In the genomic region with DNA sequence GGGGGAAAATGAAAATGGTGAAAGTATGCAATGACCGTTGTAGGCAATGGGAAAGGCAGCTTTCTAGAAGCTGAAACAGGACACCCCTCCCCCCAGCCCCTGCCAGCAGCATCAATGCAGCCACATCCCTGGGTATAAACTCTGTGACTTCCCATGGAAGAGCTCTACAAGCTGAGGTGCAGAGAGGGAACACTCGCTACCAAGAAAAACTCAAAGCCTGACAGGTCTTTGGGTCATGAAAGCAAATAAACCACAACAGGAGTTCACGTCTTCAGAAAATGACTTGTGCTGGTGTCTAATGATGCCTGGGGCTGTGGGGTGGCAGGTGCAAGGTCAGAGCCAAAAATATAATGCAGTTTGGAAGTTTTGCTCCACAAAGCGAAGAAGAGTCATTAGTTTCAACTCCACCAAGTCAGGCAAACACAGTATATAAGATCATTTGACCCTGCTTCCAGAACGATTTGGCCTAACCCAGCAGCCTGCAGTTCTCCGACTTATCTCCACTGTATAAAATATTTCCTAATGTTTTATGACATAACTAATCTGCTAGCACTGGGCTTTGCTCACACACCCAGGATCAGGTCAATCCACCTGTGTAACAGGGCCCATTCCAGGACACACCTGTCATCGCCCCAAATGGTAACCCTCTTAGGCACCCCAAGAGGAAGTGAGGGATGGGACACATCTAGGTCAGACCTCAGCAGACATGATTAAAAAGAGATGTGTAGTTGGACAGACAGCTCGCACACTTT, we compare ENCODE assay signal across 1 cellular context.
TF ChIP-seq lines count a peak whose summit lies in the region.

No MANE protein-coding gene starts in this region.

TF ChIP-seq in H1, 55 proteins besides CTCF, POLR2A, EP300 and RAD21 (continued from another document):
- TF ChIP-seq ATF3 (IDR thresholded peaks at IDR 0.05; ENCODE audit: insufficient read depth, low read depth, low read length) (no peak), RNF2 (IDR thresholded peaks at IDR 0.05; ENCODE audit: borderline replicate concordance, low read depth, low read length, missing control alignments, poor library complexity, severe bottlenecking) (no peak)
